In genomic region chr9:121178676-121179372, GRCh38 we compare ENCODE assay signal across 19 cellular contexts. TPM values are rescaled to one million over a fixed set of nuclear protein-coding genes. Genes with fewer than 3 reads are reported as not detected.
DNase-seq lines count a peak whose midpoint lies in the region; ATAC-seq and TF ChIP-seq lines count a peak whose summit lies in the region.
"Had no signal": no experiment of that assay in that cellular context is flagged by ENCODE, and none has a peak within 500 bp of the region (broad histone marks: within the 10 kb centered on the region; RNA-seq: fewer than 3 reads in every experiment).

No MANE protein-coding gene starts in this region.

- no peaks in the 10 kb centered on the region for H3K9me3 Mint-ChIP-seq in activated naive CD4-positive, alpha-beta T cell treated with anti-CD3 and anti-CD28 coated beads for 36 hours
- no peaks in the 10 kb centered on the region for H3K9me3 Mint-ChIP-seq in stimulated activated effector memory CD8-positive, alpha-beta T cell treated with anti-CD3 and anti-CD28 coated beads, Interleukin-12 subunit alpha, Interleukin-12 subunit beta, amount 100 ng/mL, for 72 hours
- H3K9me3 Mint-ChIP-seq: activated B cell treated with CpG ODN at 0.5 μM for 24 hours; neural crest cell; stimulated activated naive CD8-positive, alpha-beta T cell treated with anti-CD3 and anti-CD28 coated beads, Interleukin-15, Interleukin-2, amounts not matched to agents 100 ng/mL and 50 ng/mL, for 24 hours; T-cell had no signal

- H3K4me3 ChIP-seq in transverse colon, result no peak overlapping the region
- H3K4me3 ChIP-seq: GM23248 had no signal

- no peak for TF ChIP-seq CTCF in transverse colon (IDR thresholded peaks at IDR 0.05)

- H3K27me3 ChIP-seq in transverse colon, result no peaks in the 10 kb centered on the region
- H3K27me3 ChIP-seq: brain microvascular endothelial cell had no signal

- TF ChIP-seq POLR2A in transverse colon (IDR thresholded peaks at IDR 0.05), result no peak

- in situ Hi-C loops in transverse colon (cut with MboI; ENCODE audit: low pct_ligation_motif_present in 1 of 4, low pct_unique_long_range_greater_than_20kb in 1 of 4, low sequenced_read_pairs in 3 of 4), result no loop called here

- intact Hi-C loops in activated naive CD4-positive, alpha-beta T cell treated with anti-CD3 and anti-CD28 coated beads for 36 hours (cut with micrococcal nuclease), result loop anchor here (2.0 kb wide), 1 partner anchor 14 kb away; no protein-coding TSS in a partner anchor
- intact Hi-C loops in transverse colon (cut with DNase I; ENCODE audit: low total_unique reads), result no loop called here

- peaks cover 0 to 26% (median 3%) of the 10 kb centered on the region in 4 donors for H3K36me3 ChIP-seq in transverse colon

- H3K9me3 ChIP-seq in T-helper 17 cell (ENCODE audit: control insufficient read depth, low read length, poor library complexity, severe bottlenecking), result no peaks in the 10 kb centered on the region
- H3K9me3 ChIP-seq in transverse colon, result no peaks in the 10 kb centered on the region

- TF ChIP-seq EP300 in transverse colon (IDR thresholded peaks at IDR 0.05; ENCODE audit: low read depth), result no peak

- H3K27ac Mint-ChIP-seq in activated naive CD4-positive, alpha-beta T cell treated with anti-CD3 and anti-CD28 coated beads for 36 hours, result peak overlapping the region; percentile 51
- H3K27ac Mint-ChIP-seq in T-helper 17 cell, result peak overlapping the region; percentile 76
- peak overlapping the region; percentile 68 for H3K27ac Mint-ChIP-seq in stimulated activated effector memory CD8-positive, alpha-beta T cell treated with anti-CD3 and anti-CD28 coated beads, Interleukin-12 subunit alpha, Interleukin-12 subunit beta, amount 100 ng/mL, for 72 hours

- no peak overlapping the region for H3K27ac ChIP-seq in transverse colon
- H3K27ac ChIP-seq: brain microvascular endothelial cell, epithelial cell of prostate, GM23248 had no signal

- WGBS in transverse colon (ENCODE audit: low coverage in 1 of 2), 2 donors, result 59 to 72% methylated on average over 4 to 6 of the region's 6 CpGs

- H3K4me1 Mint-ChIP-seq in activated naive CD4-positive, alpha-beta T cell treated with anti-CD3 and anti-CD28 coated beads for 36 hours (ENCODE audit: low read depth), result peaks cover 22% of the 10 kb centered on the region
- H3K4me1 Mint-ChIP-seq in T-helper 17 cell, result peaks cover 15% of the 10 kb centered on the region
- peaks cover 9% of the 10 kb centered on the region for H3K4me1 Mint-ChIP-seq in stimulated activated effector memory CD8-positive, alpha-beta T cell treated with anti-CD3 and anti-CD28 coated beads, Interleukin-12 subunit alpha, Interleukin-12 subunit beta, amount 100 ng/mL, for 72 hours

- peaks cover 36% of the 10 kb centered on the region for H3K36me3 Mint-ChIP-seq in activated naive CD4-positive, alpha-beta T cell treated with anti-CD3 and anti-CD28 coated beads for 36 hours (ENCODE audit: low read depth)
- H3K36me3 Mint-ChIP-seq in T-helper 17 cell (ENCODE audit: low read depth), result peaks cover 7% of the 10 kb centered on the region
- H3K36me3 Mint-ChIP-seq in stimulated activated effector memory CD8-positive, alpha-beta T cell treated with anti-CD3 and anti-CD28 coated beads, Interleukin-12 subunit alpha, Interleukin-12 subunit beta, amount 100 ng/mL, for 72 hours, result peaks cover 98% of the 10 kb centered on the region

- peaks cover 0 to 24% (median 7%) of the 10 kb centered on the region in 4 donors for H3K4me1 ChIP-seq in transverse colon

- H3K27me3 Mint-ChIP-seq in activated naive CD4-positive, alpha-beta T cell treated with anti-CD3 and anti-CD28 coated beads for 36 hours (ENCODE audit: low read depth), result no peaks in the 10 kb centered on the region
- no peaks in the 10 kb centered on the region for H3K27me3 Mint-ChIP-seq in T-helper 17 cell
- H3K27me3 Mint-ChIP-seq: activated B cell treated with CpG ODN at 0.5 μM for 24 hours; stimulated activated naive CD8-positive, alpha-beta T cell treated with anti-CD3 and anti-CD28 coated beads, Interleukin-15, Interleukin-2, amounts not matched to agents 100 ng/mL and 50 ng/mL, for 24 hours; T-cell had no signal

- DNase-seq in activated naive CD4-positive, alpha-beta T cell treated with anti-CD3 and anti-CD28 coated beads for 36 hours, result no peak
- DNase-seq in activated naive CD4-positive, alpha-beta T cell treated with anti-CD3 and anti-CD28 coated beads, Interleukin-2, amount 50 U/mL, for 16 hours, result no peak
- DNase-seq in T-helper 17 cell, result no peak
- peak; percentile 66 for DNase-seq in left lobe of liver (ENCODE audit: low spot score)
- DNase-seq in stimulated activated effector memory CD8-positive, alpha-beta T cell treated with anti-CD3 and anti-CD28 coated beads, Interleukin-12 subunit alpha, Interleukin-12 subunit beta, amount 100 ng/mL, for 72 hours (ENCODE audit: low spot score in 2 of 2), result no peak
- no peak for DNase-seq in AG08395 (ENCODE audit: low spot score)
- DNase-seq in transverse colon, result no peak
- DNase-seq in superior temporal gyrus (ENCODE audit: extremely low spot score), result no peak
- DNase-seq: activated B cell treated with CpG ODN at 0.5 μM for 24 hours, brain microvascular endothelial cell, Calu3, GM23248, NCI-H2029 treated with DMSO at 0.1 percent for 48 hours, NCI-H510A treated with DMSO at 0.1 percent for 48 hours, retina, T-cell had no signal

- CTCF ChIA-PET in activated naive CD4-positive, alpha-beta T cell treated with anti-CD3 and anti-CD28 coated beads for 36 hours (lab: Charles Lee), result no interaction called here

- H3K4me3 Mint-ChIP-seq in activated naive CD4-positive, alpha-beta T cell treated with anti-CD3 and anti-CD28 coated beads for 36 hours, result no peak overlapping the region
- no peak overlapping the region for H3K4me3 Mint-ChIP-seq in T-helper 17 cell
- H3K4me3 Mint-ChIP-seq in stimulated activated effector memory CD8-positive, alpha-beta T cell treated with anti-CD3 and anti-CD28 coated beads, Interleukin-12 subunit alpha, Interleukin-12 subunit beta, amount 100 ng/mL, for 72 hours, result no peak overlapping the region
- H3K4me3 Mint-ChIP-seq: activated B cell treated with CpG ODN at 0.5 μM for 24 hours; neural crest cell; stimulated activated naive CD8-positive, alpha-beta T cell treated with anti-CD3 and anti-CD28 coated beads, Interleukin-15, Interleukin-2, amounts not matched to agents 100 ng/mL and 50 ng/mL, for 24 hours; T-cell had no signal

- ATAC-seq in T-helper 17 cell, result no peak
- ATAC-seq in left lobe of liver, result peak; percentile 71
- no peak for ATAC-seq in stimulated activated effector memory CD8-positive, alpha-beta T cell treated with anti-CD3 and anti-CD28 coated beads, Interleukin-12 subunit alpha, Interleukin-12 subunit beta, amount 100 ng/mL, for 72 hours
- ATAC-seq: T-cell had no signal

RNA-seq across cellular contexts. Expression of gene RAB14, which starts 22.8 kb away (rescaled TPM):
- 10 to 100 TPM; 61.1 to 64.2 TPM for total RNA-seq in activated naive CD4-positive, alpha-beta T cell treated with anti-CD3 and anti-CD28 coated beads for 36 hours
- total RNA-seq in T-helper 17 cell (10 to 100 TPM; 42.1 to 49.8 TPM), left lobe of liver (50.0 TPM), transverse colon (10 to 100 TPM; 20.7 to 50.3 (median 37.9) TPM)
